In genomic region chr2:110716959-110717645, GRCh38 we compare ENCODE assay signal across 27 cellular contexts. TPM values are rescaled to one million over a fixed set of nuclear protein-coding genes. Genes with fewer than 3 reads are reported as not detected.
DNase-seq lines count a peak whose midpoint lies in the region; ATAC-seq, FAIRE-seq and TF ChIP-seq lines count a peak whose summit lies in the region.
"Had no signal": no experiment of that assay in that cellular context is flagged by ENCODE, and none has a peak within 500 bp of the region (broad histone marks: within the 10 kb centered on the region; RNA-seq: fewer than 3 reads in every experiment).

No MANE protein-coding gene starts in this region.

- WGBS in pancreas, 2 donors = 69 to 80% methylated on average over 3 of the region's 3 CpGs

- H3K9ac ChIP-seq in adipocyte (ENCODE audit: low read length) = no peak overlapping the region

- H3K9me3 ChIP-seq in adipocyte (ENCODE audit: control insufficient read depth, low read length) = no peaks in the 10 kb centered on the region
- H3K9me3 ChIP-seq in pancreas = no peaks in the 10 kb centered on the region
- H3K9me3 ChIP-seq: right lobe of liver had no signal

- FAIRE-seq in pancreas (lab: Jason Lieb, UNC) = no peak

- peak overlapping the region; percentile 28 for H3K4me3 ChIP-seq in adipocyte (ENCODE audit: low read length)
- no peak overlapping the region for H3K4me3 ChIP-seq in fibroblast of the aortic adventitia (ENCODE audit: low read depth, low read length)
- H3K4me3 ChIP-seq in skeletal muscle cell (ENCODE audit: low read depth, low read length) = no peak overlapping the region
- H3K4me3 ChIP-seq in pancreas = no peak overlapping the region
- H3K4me3 ChIP-seq: right lobe of liver had no signal

- intact Hi-C loops in pancreas (cut with DNase I) = no loop called here

- DNase-seq in HCEC 1CT (peak; percentile 74), adipocyte (ENCODE audit: low read depth) (no peak), fibroblast of the aortic adventitia (ENCODE audit: low read depth) (peak; percentile 57), skeletal muscle cell (ENCODE audit: low read depth) (peak; percentile 27), ureter (ENCODE audit: low spot score) (no peak), DMS53 (lab: John Stamatoyannopoulos, UW) (no peak), pancreas (no peak)
- DNase-seq: activated CD4-positive, alpha-beta T cell treated with anti-CD3 and anti-CD28 coated beads, Interleukin-2, amount 10 ng/mL, durations not matched to agents 7 days and 5 days; activated naive CD4-positive, alpha-beta T cell; activated T-cell treated with anti-CD3 and anti-CD28 coated beads, Interleukin-2, amount 50 U/mL, for 48 hours; DMS153; foreskin melanocyte; H7; NCI-H1105 treated with DMSO at 0.1 percent for 48 hours; NCI-H2029; NCI-H2227 treated with DMSO at 0.1 percent for 48 hours; nephron progenitor cell; stimulated activated CD4-positive, alpha-beta T cell treated with anti-CD3 and anti-CD28 coated beads, Interleukin-15, amount 100 ng/mL, for 24 hours; stimulated activated naive CD8-positive, alpha-beta T cell treated with anti-CD3 and anti-CD28 coated beads, Interleukin-15, Interleukin-2, amounts not matched to agents 100 U/mL and 50 U/mL, for 24 hours; WERI-Rb-1 had no signal

- H3K27ac ChIP-seq in pancreas = no peak overlapping the region
- H3K27ac ChIP-seq: HL-60, right lobe of liver, WERI-Rb-1 had no signal

- TF ChIP-seq CTCF in fibroblast of the aortic adventitia (IDR thresholded peaks at IDR 0.05; ENCODE audit: insufficient read depth, low read length) (no peak), pancreas (IDR thresholded peaks at IDR 0.05) (no peak)

- peaks cover 12% of the 10 kb centered on the region for H3K27me3 ChIP-seq in adipocyte (replicated peaks; ENCODE audit: control insufficient read depth, insufficient read depth, low read length)
- H3K27me3 ChIP-seq in pancreas = no peaks in the 10 kb centered on the region
- H3K27me3 ChIP-seq: right lobe of liver had no signal

- ATAC-seq in pancreas = no peak
- ATAC-seq in GM21423 (IDR thresholded peaks at IDR 0.05; ENCODE audit: unreplicated experiment) = no peak
- ATAC-seq: Right ventricle myocardium inferior; stimulated activated naive CD8-positive, alpha-beta T cell treated with anti-CD3 and anti-CD28 coated beads, Interleukin-15, Interleukin-2, amounts not matched to agents 100 U/mL and 50 U/mL, for 24 hours had no signal

- H3K4me1 ChIP-seq in adipocyte (ENCODE audit: control insufficient read depth, insufficient read depth, low read length) (peaks cover 36% of the 10 kb centered on the region), pancreas (no peaks in the 10 kb centered on the region)

- H3K36me3 ChIP-seq in adipocyte (ENCODE audit: control insufficient read depth, insufficient read depth, low read length, severe bottlenecking) (no peaks in the 10 kb centered on the region), pancreas (no peaks in the 10 kb centered on the region)
- H3K36me3 ChIP-seq: right lobe of liver, WERI-Rb-1 had no signal

RNA-seq across cellular contexts. Expression of gene ACOXL, which starts 15.3 kb away (rescaled TPM):
- total RNA-seq in fibroblast of the aortic adventitia (ENCODE audit: low replicate concordance) (not detected in 2 replicates), ureter (52.7 TPM), pancreas (under 1 TPM in 4 of 6 donors, not detected in 2; 0.06 to 0.31 (median 0.12) TPM)
- polyA plus RNA-seq in pancreas = under 1 TPM; 0.27 to 0.75 TPM
- total RNA-seq: aorta, dermis microvascular lymphatic vessel endothelial cell, left lobe of liver, right lobe of liver, Right ventricle myocardium inferior had no signal

RNA-seq across cellular contexts. Expression of gene BUB1, which starts 39.2 kb away (rescaled TPM):
- total RNA-seq in fibroblast of the aortic adventitia (ENCODE audit: low replicate concordance) (5.9 and 35.2 TPM in 2 replicates), ureter (1.4 TPM), pancreas (1 to 10 TPM in 1 of 6 donors, under 1 TPM in 4, not detected in 1; 0.04 to 1.4 (median 0.82) TPM)
- under 1 TPM; 0.11 to 0.12 TPM for polyA plus RNA-seq in pancreas

Comparison
In these comparisons a context has a peak if more than half of its experiments do, and no peak if none do; other contexts are left out.
1. DNase-seq: peak in HCEC 1CT (single experiment), fibroblast of the aortic adventitia (single experiment) and skeletal muscle cell (single experiment); none in adipocyte (single experiment), ureter (single experiment), DMS53 (single experiment) and pancreas (0 of 6).
2. RNA of gene ACOXL, which starts 15.3 kb away (total RNA-seq): 52.7 TPM in ureter (single experiment); 0.06 to 0.31 TPM in pancreas and not detected in fibroblast of the aortic adventitia; every median in the first group is over 10 times any median in the second.